In the genomic region with DNA sequence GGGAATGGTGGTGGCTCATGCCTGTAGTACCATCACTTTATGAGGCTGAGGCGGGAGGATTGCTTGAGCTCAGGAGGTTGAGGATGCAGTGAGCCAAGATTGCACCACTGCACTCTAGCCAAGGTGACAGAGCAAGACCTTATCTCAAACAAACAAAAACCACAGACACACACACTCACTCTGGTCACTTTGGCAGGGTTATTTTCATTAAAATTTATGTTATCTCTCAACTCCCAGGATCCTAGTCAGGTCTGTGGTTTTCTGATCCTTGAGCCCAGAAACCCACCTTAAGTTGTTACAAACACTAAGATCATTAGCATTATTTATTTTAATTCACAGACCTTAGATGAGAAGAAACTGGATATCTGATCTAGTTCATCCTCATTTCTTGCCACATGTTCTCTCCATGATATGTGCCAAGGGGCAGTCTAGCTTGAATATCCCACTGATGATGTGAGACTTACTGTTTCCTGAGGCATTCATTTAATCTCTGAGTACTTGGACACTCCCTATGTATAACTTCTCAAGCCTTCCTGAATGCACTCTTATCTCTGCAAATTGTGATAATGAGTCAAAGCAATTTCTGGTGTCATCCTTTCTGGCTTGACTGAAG, we compare ENCODE assay signal across 2 cellular contexts.
TF ChIP-seq lines count a peak whose summit lies in the region.

No MANE protein-coding gene starts in this region.

TF ChIP-seq in IMR-90, 13 proteins besides CTCF, POLR2A, EP300 and RAD21:
- TF ChIP-seq CEBPB (IDR thresholded peaks at IDR 0.05; ENCODE audit: low read depth, low read length) = peak; percentile 65
- TF ChIP-seq, protein P1, sequence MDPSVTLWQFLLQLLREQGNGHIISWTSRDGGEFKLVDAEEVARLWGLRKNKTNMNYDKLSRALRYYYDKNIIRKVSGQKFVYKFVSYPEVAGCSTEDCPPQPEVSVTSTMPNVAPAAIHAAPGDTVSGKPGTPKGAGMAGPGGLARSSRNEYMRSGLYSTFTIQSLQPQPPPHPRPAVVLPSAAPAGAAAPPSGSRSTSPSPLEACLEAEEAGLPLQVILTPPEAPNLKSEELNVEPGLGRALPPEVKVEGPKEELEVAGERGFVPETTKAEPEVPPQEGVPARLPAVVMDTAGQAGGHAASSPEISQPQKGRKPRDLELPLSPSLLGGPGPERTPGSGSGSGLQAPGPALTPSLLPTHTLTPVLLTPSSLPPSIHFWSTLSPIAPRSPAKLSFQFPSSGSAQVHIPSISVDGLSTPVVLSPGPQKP (IDR thresholded peaks at IDR 0.05; ENCODE audit: borderline replicate concordance, low read depth, low read length) = no peak

TF ChIP-seq in K562, 482 proteins besides CTCF, POLR2A, EP300 and RAD21 (continues in another document):
- TF ChIP-seq YY1 (IDR thresholded peaks at IDR 0.05; ENCODE audit: borderline replicate concordance in 1 of 3, control insufficient read depth in 1 of 3, extremely low read depth in 1 of 3, insufficient read depth in 3 of 3, insufficient read length in 1 of 3, insufficient replicate concordance in 2 of 3, low read depth in 1 of 3, low read length in 2 of 3) (no peak), ZNF589 (CRISPR knock-in tag; IDR thresholded peaks at IDR 0.05; ENCODE audit: low read depth) (no peak), ZNF431 (CRISPR knock-in tag; IDR thresholded peaks at IDR 0.05) (no peak), ARID2 (IDR thresholded peaks at IDR 0.05) (no peak), CBX3 (IDR thresholded peaks at IDR 0.05; ENCODE audit: borderline replicate concordance in 1 of 2, low read length in 2 of 2) (peak in 1 of 2 experiments; percentile 34; a peak in 1 of 3 replicates), CEBPZ (IDR thresholded peaks at IDR 0.05; ENCODE audit: borderline replicate concordance, low read depth, low read length) (no peak), MLLT1 (IDR thresholded peaks at IDR 0.05) (peak in 1 of 2 experiments; percentile 96; a peak in 2 of 4 replicates), KDM1A (IDR thresholded peaks at IDR 0.05) (peak; percentile 92 to 94), TEAD1 (CRISPR knock-in tag; IDR thresholded peaks at IDR 0.05) (no peak), MAFG (tag; conservative IDR thresholded peaks at IDR 0.05) (peak; percentile 72), PHB2 (IDR thresholded peaks at IDR 0.05; ENCODE audit: low read depth) (peak; percentile 70; the same call in 1 of the 2 replicates), SOX6 (IDR thresholded peaks at IDR 0.05) (peak; percentile 86), PTTG1 (tag; IDR thresholded peaks at IDR 0.05; ENCODE audit: low read depth) (no peak), PTBP1 (IDR thresholded peaks at IDR 0.05; ENCODE audit: low read depth, low read length) (no peak), ZNF609 (CRISPR knock-in tag; IDR thresholded peaks at IDR 0.05; ENCODE audit: borderline replicate concordance) (peak; percentile 51; the same call in 1 of the 2 replicates), LEF1 (IDR thresholded peaks at IDR 0.05) (peak; percentile 70), NFE2 (IDR thresholded peaks at IDR 0.05; ENCODE audit: low read depth) (peak; percentile 92), MTA2 (IDR thresholded peaks at IDR 0.05; ENCODE audit: low read depth) (peak; percentile 82), DACH1 (IDR thresholded peaks at IDR 0.05; ENCODE audit: partially characterized antibody) (peak; percentile 40), CTBP1 (IDR thresholded peaks at IDR 0.05; ENCODE audit: borderline replicate concordance) (peak; percentile 94), CREB5 (CRISPR knock-in tag; IDR thresholded peaks at IDR 0.05) (no peak), SMARCA5 (IDR thresholded peaks at IDR 0.05) (no peak), GATA2 (CRISPR knock-in tag; IDR thresholded peaks at IDR 0.05) (peak; percentile 25; the same call in 1 of the 2 replicates), FOXA1 (IDR thresholded peaks at IDR 0.05; ENCODE audit: borderline replicate concordance) (no peak), RBM22 (IDR thresholded peaks at IDR 0.05; ENCODE audit: low read depth, low read length, poor library complexity, severe bottlenecking) (no peak), MECOM (CRISPR knock-in tag; IDR thresholded peaks at IDR 0.05) (0 out of 2 replicates have a peak, but pooled peaks have one; percentile 33), SP1 (CRISPR knock-in tag; IDR thresholded peaks at IDR 0.05) (0 out of 2 replicates have a peak, but pooled peaks have one; percentile 48), TAF1 (IDR thresholded peaks at IDR 0.05; ENCODE audit: control insufficient read depth, extremely low read depth, insufficient read depth, low read length, severe bottlenecking) (peak; percentile 24), DDX20 (tag; IDR thresholded peaks at IDR 0.05; ENCODE audit: low read depth) (no peak), SMAD4 (CRISPR knock-in tag; conservative IDR thresholded peaks at IDR 0.05) (peak; percentile 53), HDGF (IDR thresholded peaks at IDR 0.05) (no peak), SNAPC5 (CRISPR knock-in tag; IDR thresholded peaks at IDR 0.05) (no peak), RNF2 (IDR thresholded peaks at IDR 0.05) (0 out of 2 replicates have a peak, but pooled peaks have one; percentile 33), ZNF354B (CRISPR knock-in tag; IDR thresholded peaks at IDR 0.05) (no peak), NFIC (IDR thresholded peaks at IDR 0.05) (peak; percentile 74), HDAC2 (IDR thresholded peaks at IDR 0.05) (peak; percentile 92), STAT5A (IDR thresholded peaks at IDR 0.05; ENCODE audit: borderline replicate concordance, low read length) (peak; percentile 76), GATAD2B (IDR thresholded peaks at IDR 0.05; ENCODE audit: borderline replicate concordance) (peak; percentile 45; the same call in 1 of the 2 replicates), SMARCE1 (IDR thresholded peaks at IDR 0.05) (peak; percentile 97), TBP (optimal IDR thresholded peaks at IDR 0.05; ENCODE audit: low read depth, low read length) (no peak), SMC3 (conservative IDR thresholded peaks at IDR 0.05; ENCODE audit: insufficient read depth, low read depth, low read length) (no peak), ZEB2 (IDR thresholded peaks at IDR 0.05) (peak; percentile 93)
- TF ChIP-seq, protein P2, sequence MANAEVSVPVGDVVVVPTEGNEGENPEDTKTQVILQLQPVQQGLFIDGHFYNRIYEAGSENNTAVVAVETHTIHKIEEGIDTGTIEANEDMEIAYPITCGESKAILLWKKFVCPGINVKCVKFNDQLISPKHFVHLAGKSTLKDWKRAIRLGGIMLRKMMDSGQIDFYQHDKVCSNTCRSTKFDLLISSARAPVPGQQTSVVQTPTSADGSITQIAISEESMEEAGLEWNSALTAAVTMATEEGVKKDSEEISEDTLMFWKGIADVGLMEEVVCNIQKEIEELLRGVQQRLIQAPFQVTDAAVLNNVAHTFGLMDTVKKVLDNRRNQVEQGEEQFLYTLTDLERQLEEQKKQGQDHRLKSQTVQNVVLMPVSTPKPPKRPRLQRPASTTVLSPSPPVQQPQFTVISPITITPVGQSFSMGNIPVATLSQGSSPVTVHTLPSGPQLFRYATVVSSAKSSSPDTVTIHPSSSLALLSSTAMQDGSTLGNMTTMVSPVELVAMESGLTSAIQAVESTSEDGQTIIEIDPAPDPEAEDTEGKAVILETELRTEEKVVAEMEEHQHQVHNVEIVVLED (CRISPR knock-in tag; IDR thresholded peaks at IDR 0.05) = no peak
- TF ChIP-seq, protein P3, sequence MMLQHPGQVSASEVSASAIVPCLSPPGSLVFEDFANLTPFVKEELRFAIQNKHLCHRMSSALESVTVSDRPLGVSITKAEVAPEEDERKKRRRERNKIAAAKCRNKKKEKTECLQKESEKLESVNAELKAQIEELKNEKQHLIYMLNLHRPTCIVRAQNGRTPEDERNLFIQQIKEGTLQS (IDR thresholded peaks at IDR 0.05) = peak; percentile 72; the same call in 1 of the 2 replicates
- TF ChIP-seq, protein P3 (CRISPR knock-in tag; conservative IDR thresholded peaks at IDR 0.05) = no peak
